ENCODE assay signal across 9 cellular contexts in the genomic region with DNA sequence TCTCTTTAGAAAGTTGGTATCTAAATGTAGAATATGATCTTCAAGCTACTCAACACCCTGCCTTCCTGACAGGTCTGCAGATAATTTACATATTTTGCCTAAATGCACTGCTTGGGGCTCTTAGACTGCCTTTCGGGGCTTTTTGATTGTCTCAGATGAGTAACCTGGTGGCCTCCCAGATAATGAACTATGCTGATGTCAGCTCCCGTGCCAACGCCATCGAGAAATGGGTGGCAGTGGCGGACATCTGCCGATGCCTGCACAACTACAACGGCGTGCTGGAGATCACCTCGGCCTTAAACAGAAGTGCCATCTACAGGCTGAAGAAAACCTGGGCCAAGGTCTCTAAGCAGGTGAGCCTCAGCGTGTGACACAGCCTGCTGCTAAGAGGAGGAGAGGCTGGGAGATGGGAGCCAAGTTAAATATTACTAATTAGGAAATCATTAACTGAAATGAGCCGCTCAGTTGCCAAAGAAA. TPM values are rescaled to one million over a fixed set of nuclear protein-coding genes. Genes with fewer than 3 reads are reported as not detected.
DNase-seq lines count a peak whose midpoint lies in the region; ATAC-seq and TF ChIP-seq lines count a peak whose summit lies in the region.
"Had no signal": no experiment of that assay in that cellular context is flagged by ENCODE, and none has a peak within 500 bp of the region (broad histone marks: within the 10 kb centered on the region; RNA-seq: fewer than 3 reads in every experiment).

No MANE protein-coding gene starts in this region.

- H3K27me3 ChIP-seq in mesendoderm (ENCODE audit: insufficient read depth, low read length, poor library complexity) (no peaks in the 10 kb centered on the region), BE2C (no peaks in the 10 kb centered on the region)

- H3K18ac ChIP-seq in mesendoderm (ENCODE audit: low read length): no peak overlapping the region

- no peak overlapping the region for H2BK15ac ChIP-seq in mesendoderm (replicated peaks; ENCODE audit: low read depth)

- H3K4me1 ChIP-seq in mesendoderm (ENCODE audit: control insufficient read depth, low read depth, low read length) (no peaks in the 10 kb centered on the region), BE2C (no peaks in the 10 kb centered on the region)

- H4K5ac ChIP-seq in mesendoderm (ENCODE audit: low read length): no peak overlapping the region

- H3K27ac ChIP-seq in mesendoderm (ENCODE audit: low read depth, low read length): no peak overlapping the region
- H3K27ac ChIP-seq: SK-N-MC had no signal

- H3K79me1 ChIP-seq in mesendoderm (ENCODE audit: low read length): no peaks in the 10 kb centered on the region

- no peak overlapping the region for H2BK120ac ChIP-seq in mesendoderm (ENCODE audit: low read depth, low read length)

- H3K23ac ChIP-seq in mesendoderm (ENCODE audit: low read length): no peak overlapping the region

- H3K4ac ChIP-seq in mesendoderm (ENCODE audit: low read depth, low read length): no peak overlapping the region

- no peak for TF ChIP-seq CTCF in BE2C (IDR thresholded peaks at IDR 0.05; ENCODE audit: low read depth, low read length)

- no peak overlapping the region for H2BK5ac ChIP-seq in mesendoderm (ENCODE audit: low read length)

- ATAC-seq in GM18498 (IDR thresholded peaks at IDR 0.05; ENCODE audit: unreplicated experiment) (peak; percentile 49), GM21381 (IDR thresholded peaks at IDR 0.05; ENCODE audit: unreplicated experiment) (peak; percentile 48), HG03571 (IDR thresholded peaks at IDR 0.05; ENCODE audit: unreplicated experiment) (peak; percentile 73)

- H3K36me3 ChIP-seq in mesendoderm (ENCODE audit: control insufficient read depth, insufficient read depth, low read length) (no peaks in the 10 kb centered on the region), BE2C (no peaks in the 10 kb centered on the region)

- no peak overlapping the region for H4K8ac ChIP-seq in mesendoderm (ENCODE audit: low read depth, low read length)

- H3K9me3 ChIP-seq in BE2C: no peaks in the 10 kb centered on the region

- H2AK5ac ChIP-seq in mesendoderm (ENCODE audit: low read length): no peak overlapping the region

- DNase-seq in left kidney (ENCODE audit: low read depth, low spot score): peak; percentile 46
- DNase-seq in RKO (ENCODE audit: low spot score): no peak
- DNase-seq in mesendoderm: no peak
- DNase-seq in BE2C: no peak
- no peak for DNase-seq in NCI-H1092 treated with DMSO at 0.1 percent for 48 hours (lab: John Stamatoyannopoulos, UW)

- no peak overlapping the region for H3K4me2 ChIP-seq in mesendoderm (ENCODE audit: low read length)

- no peak overlapping the region for H3K9ac ChIP-seq in mesendoderm (ENCODE audit: low read length)

- WGBS in mesendoderm (ENCODE audit: extremely low coverage, insufficient coverage, low lambda C conversion rate): no CpG with 5 or more reads among the region's 11 CpGs

- H3K56ac ChIP-seq in mesendoderm (ENCODE audit: low read length): no peak overlapping the region

- H3K79me2 ChIP-seq in mesendoderm (ENCODE audit: control insufficient read depth, insufficient read depth, low read length): no peaks in the 10 kb centered on the region

- H3K4me3 ChIP-seq in mesendoderm (ENCODE audit: low read length) (no peak overlapping the region), BE2C (ENCODE audit: low read depth, low read length) (no peak overlapping the region)
- H3K4me3 ChIP-seq: SK-N-MC had no signal

RNA-seq across cellular contexts. Expression of a gene that starts 20.9 kb away (rescaled TPM):
- polyA plus RNA-seq in mesendoderm (2013, experiment 1 of 2): 1.8 TPM
- polyA plus RNA-seq in mesendoderm (2013, experiment 2 of 2): 1.5 TPM
- 0.82 TPM for polyA plus RNA-seq in BE2C (2012; ENCODE audit: insufficient read depth, insufficient read length, low read depth)
